In genomic region chr7:102363549-102364393, GRCh38 we compare ENCODE assay signal across 8 cellular contexts. TPM values are rescaled to one million over a fixed set of nuclear protein-coding genes. Genes with fewer than 3 reads are reported as not detected.
DNase-seq lines count a peak whose midpoint lies in the region; ATAC-seq, FAIRE-seq and TF ChIP-seq lines count a peak whose summit lies in the region.
"Not testable (repeated sequence)": the region's sequence is repeated elsewhere in the genome, so short reads cannot be mapped to it uniquely, and the experiment has no call there.

No MANE protein-coding gene starts in this region.

- DNase-seq in Calu3 (peak; percentile 87), HTR-8/SVneo (ENCODE audit: insufficient read length, low spot score) (peak; percentile 70), NOMO-1 treated with DMSO at 0.1 percent for 48 hours (lab: John Stamatoyannopoulos, UW; ENCODE audit: unreplicated experiment) (peak; percentile 99), endothelial cell (ENCODE audit: low spot score) (peak; percentile 93), mesothelial cell of epicardium (ENCODE audit: low spot score in 2 of 2, unreplicated experiment in 2 of 2) (peak; percentile 80 to 86)
- peak; percentile 81 for DNase-seq in activated CD8-positive, alpha-beta memory T cell treated with anti-CD3 and anti-CD28 coated beads, Interleukin-2, amount 50 U/mL, for 1 hour (ENCODE audit: extremely low read depth)
- peak; percentile 84 to 91 for DNase-seq in stimulated activated CD8-positive, alpha-beta memory T cell treated with anti-CD3 and anti-CD28 coated beads, Interleukin-15, amount 100 ng/mL, for 4 hours (ENCODE audit: low read depth in 2 of 2)

- intact Hi-C loops in Calu3 (cut with micrococcal nuclease; ENCODE audit: unreplicated experiment), result not testable (repeated sequence)

- peak; percentile 98 for ATAC-seq in GM21381 (IDR thresholded peaks at IDR 0.05; ENCODE audit: unreplicated experiment)

- CTCF ChIA-PET in Calu3 (lab: Charles Lee), result not testable (repeated sequence)

- not testable (repeated sequence) for BruUV-seq in Calu3 (replicated peaks; lab: Mats Ljungman, UMichigan)

- H3K4me3 Mint-ChIP-seq in Calu3 (ENCODE audit: low read depth, unreplicated experiment) (peak overlapping the region; percentile 97), endothelial cell (ENCODE audit: unreplicated experiment) (peak overlapping the region; percentile 95), mesothelial cell of epicardium (peak overlapping the region; percentile 86)

- peaks cover 23% of the 10 kb centered on the region for H3K36me3 Mint-ChIP-seq in Calu3 (ENCODE audit: insufficient read depth, unreplicated experiment)
- H3K36me3 Mint-ChIP-seq in endothelial cell (ENCODE audit: low read depth, unreplicated experiment), result not testable (repeated sequence)
- peaks cover 13% of the 10 kb centered on the region for H3K36me3 Mint-ChIP-seq in mesothelial cell of epicardium

- H3K4me1 Mint-ChIP-seq in Calu3 (ENCODE audit: low read depth, unreplicated experiment); endothelial cell (ENCODE audit: unreplicated experiment): not testable (repeated sequence)
- H3K4me1 Mint-ChIP-seq in mesothelial cell of epicardium, result peaks cover 13% of the 10 kb centered on the region

- not testable (repeated sequence) for TF ChIP-seq CTCF in Calu3 (IDR thresholded peaks at IDR 0.05; ENCODE audit: unreplicated experiment); endothelial cell (IDR thresholded peaks at IDR 0.05; ENCODE audit: unreplicated experiment); mesothelial cell of epicardium (IDR thresholded peaks at IDR 0.05; ENCODE audit: unreplicated experiment)

- not testable (repeated sequence) for H3K27ac Mint-ChIP-seq in Calu3 (ENCODE audit: unreplicated experiment); endothelial cell (ENCODE audit: unreplicated experiment)
- H3K27ac Mint-ChIP-seq in mesothelial cell of epicardium, result peak overlapping the region; percentile 92

- not testable (repeated sequence) for FAIRE-seq in HTR-8/SVneo (lab: Jason Lieb, UNC)

- not testable (repeated sequence) for H3K27me3 Mint-ChIP-seq in Calu3 (ENCODE audit: unreplicated experiment); endothelial cell (ENCODE audit: unreplicated experiment); mesothelial cell of epicardium (ENCODE audit: low read depth)

- H3K9me3 Mint-ChIP-seq in Calu3 (ENCODE audit: low read depth, unreplicated experiment); endothelial cell (ENCODE audit: unreplicated experiment); mesothelial cell of epicardium: not testable (repeated sequence)

RNA-seq across cellular contexts. Expression of gene SPDYE6, which starts 7.5 kb away (rescaled TPM):
- total RNA-seq in Calu3 (2022) (not detected in 2 replicates), endothelial cell (ENCODE audit: unreplicated experiment) (not detected), mesothelial cell of epicardium (not detected in 3 replicates)

RNA-seq across cellular contexts. Expression of gene PRKRIP1, which starts 32.4 kb away (rescaled TPM):
- total RNA-seq in Calu3 (2022) (19.4 and 20.2 TPM in 2 replicates), endothelial cell (ENCODE audit: unreplicated experiment) (41.3 TPM), mesothelial cell of epicardium (50.3 to 57.7 TPM (median 53.7 TPM) in 3 replicates)

Comparison
In these comparisons a context has a peak if more than half of its experiments do, and no peak if none do; other contexts are left out.
1. Peak in every context shown above with its lines: DNase-seq and ATAC-seq.